ENCODE assay signal across 9 cellular contexts in the genomic region with DNA sequence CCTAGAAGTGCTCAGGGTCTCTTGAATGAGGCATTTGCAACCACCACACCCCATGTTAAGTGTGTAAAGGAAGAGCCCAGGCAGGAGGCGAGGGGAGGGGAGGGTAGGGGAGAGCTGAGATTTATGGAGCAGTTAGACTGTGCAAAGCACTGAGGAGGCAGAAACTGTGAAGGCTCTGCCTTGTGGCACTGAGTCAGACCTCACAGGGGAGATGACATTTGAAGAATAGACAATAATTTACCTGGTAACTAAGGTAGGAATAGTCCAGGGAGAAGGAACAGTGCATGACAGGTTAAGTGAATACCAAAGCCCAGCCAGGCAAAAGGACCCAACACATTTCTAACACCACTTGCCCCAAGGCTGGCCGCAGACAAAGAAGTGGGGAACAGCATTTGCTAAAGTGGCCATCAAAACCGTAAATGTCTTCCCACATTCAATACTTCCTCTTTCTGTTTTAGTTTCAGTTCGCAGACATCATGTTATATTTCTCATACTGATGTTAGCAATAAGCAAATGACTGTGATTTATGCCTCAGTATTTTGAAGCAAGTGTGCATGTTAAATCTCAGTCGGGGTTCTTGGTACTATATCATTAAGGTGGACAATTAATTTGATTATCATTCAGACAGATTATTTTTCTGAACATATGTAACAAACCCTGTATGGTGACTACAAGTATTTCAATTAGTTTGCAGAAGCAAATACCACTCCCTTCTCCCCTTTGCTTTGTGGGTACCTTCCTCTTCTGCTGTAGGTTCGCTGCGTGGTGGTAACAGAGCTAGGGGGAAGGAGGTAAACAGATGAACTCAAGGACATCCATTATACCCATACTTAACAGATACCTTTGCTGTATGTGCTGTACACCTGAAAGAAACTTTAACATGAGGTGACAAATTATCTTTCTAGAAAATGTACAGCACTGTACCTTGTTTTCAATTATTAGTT. TPM values are rescaled to one million over a fixed set of nuclear protein-coding genes. Genes with fewer than 3 reads are reported as not detected.
DNase-seq lines count a peak whose midpoint lies in the region; ATAC-seq and TF ChIP-seq lines count a peak whose summit lies in the region.
"Had no signal": no experiment of that assay in that cellular context is flagged by ENCODE, and none has a peak within 500 bp of the region (broad histone marks: within the 10 kb centered on the region; RNA-seq: fewer than 3 reads in every experiment).

No MANE protein-coding gene starts in this region.

- H3K4me1 ChIP-seq in ACC112 (ENCODE audit: control insufficient read depth, insufficient read depth, low read length, unreplicated experiment), result no peaks in the 10 kb centered on the region

- H3K9me3 Mint-ChIP-seq in activated T-helper 2 cell treated with anti-CD3 and anti-CD28 coated beads, Interferon-gamma antibody, Interleukin-2, Interleukin-4, amounts not matched to agents 10 μg/mL and 5 μg/mL and 100 μg/mL, durations not matched to agents 14 hours and 24 hours and 36 hours, result no peaks in the 10 kb centered on the region

- H3K79me2 ChIP-seq in ACC112 (ENCODE audit: control insufficient read depth, insufficient read depth, low read length, unreplicated experiment), result no peaks in the 10 kb centered on the region

- peaks cover 1% of the 10 kb centered on the region for H3K4me1 Mint-ChIP-seq in activated T-helper 2 cell treated with anti-CD3 and anti-CD28 coated beads, Interferon-gamma antibody, Interleukin-2, Interleukin-4, amounts not matched to agents 10 μg/mL and 5 μg/mL and 100 μg/mL, durations not matched to agents 14 hours and 24 hours and 36 hours (ENCODE audit: low read depth)

- no peak overlapping the region for H3K4me3 Mint-ChIP-seq in activated T-helper 2 cell treated with anti-CD3 and anti-CD28 coated beads, Interferon-gamma antibody, Interleukin-2, Interleukin-4, amounts not matched to agents 10 μg/mL and 5 μg/mL and 100 μg/mL, durations not matched to agents 14 hours and 24 hours and 36 hours (ENCODE audit: low read depth)

- H3K27me3 ChIP-seq in ACC112 (ENCODE audit: insufficient read depth, low read length), result no peaks in the 10 kb centered on the region

- H3K27me3 Mint-ChIP-seq in activated T-helper 2 cell treated with anti-CD3 and anti-CD28 coated beads, Interferon-gamma antibody, Interleukin-2, Interleukin-4, amounts not matched to agents 10 μg/mL and 5 μg/mL and 100 μg/mL, durations not matched to agents 14 hours and 24 hours and 36 hours (ENCODE audit: low read depth), result no peaks in the 10 kb centered on the region

- H3K36me3 Mint-ChIP-seq in activated T-helper 2 cell treated with anti-CD3 and anti-CD28 coated beads, Interferon-gamma antibody, Interleukin-2, Interleukin-4, amounts not matched to agents 10 μg/mL and 5 μg/mL and 100 μg/mL, durations not matched to agents 14 hours and 24 hours and 36 hours (ENCODE audit: low read depth), result no peaks in the 10 kb centered on the region

- no peak overlapping the region for H3K27ac Mint-ChIP-seq in activated T-helper 2 cell treated with anti-CD3 and anti-CD28 coated beads, Interferon-gamma antibody, Interleukin-2, Interleukin-4, amounts not matched to agents 10 μg/mL and 5 μg/mL and 100 μg/mL, durations not matched to agents 14 hours and 24 hours and 36 hours

- no peak overlapping the region for H3K27ac ChIP-seq in ACC112 (ENCODE audit: low read depth, low read length)

- no peak for TF ChIP-seq CTCF in GM10266 (IDR thresholded peaks at IDR 0.05; ENCODE audit: control insufficient read depth, insufficient read depth, low read depth, missing control alignments)

- H3K36me3 ChIP-seq in ACC112 (ENCODE audit: insufficient read depth, low read length), result no peaks in the 10 kb centered on the region

- H3K4me3 ChIP-seq in ACC112 (ENCODE audit: low read depth, low read length), result peak overlapping the region; percentile 54

- H2AFZ ChIP-seq in ACC112 (ENCODE audit: low read length, unreplicated experiment), result peak overlapping the region; percentile 88

- ATAC-seq in GM19035 (IDR thresholded peaks at IDR 0.05; ENCODE audit: unreplicated experiment) (peak; percentile 89), HG02885 (IDR thresholded peaks at IDR 0.05; ENCODE audit: poor library complexity, unreplicated experiment) (peak; percentile 96)
- ATAC-seq: PC-3 had no signal

- DNase-seq in MV-4-11 (lab: John Stamatoyannopoulos, UW) (peak; percentile 78), middle frontal gyrus (ENCODE audit: extremely low spot score, low spot score) (no peak), kidney glomerular epithelial cell (lab: John Stamatoyannopoulos, UW) (no peak), GM10266 (ENCODE audit: extremely low spot score) (no peak)
- no peak for DNase-seq in activated T-helper 2 cell treated with anti-CD3 and anti-CD28 coated beads, Interferon-gamma antibody, Interleukin-2, Interleukin-4, amounts not matched to agents 10 μg/mL and 5 μg/mL and 100 μg/mL, durations not matched to agents 14 hours and 24 hours and 36 hours (ENCODE audit: low spot score)
- DNase-seq: PC-3 had no signal

- intact Hi-C loops in activated T-helper 2 cell treated with anti-CD3 and anti-CD28 coated beads, Interferon-gamma antibody, Interleukin-2, Interleukin-4, amounts not matched to agents 10 μg/mL and 5 μg/mL and 100 μg/mL, durations not matched to agents 14 hours and 24 hours and 36 hours (cut with micrococcal nuclease), result no loop called here

RNA-seq across cellular contexts. Expression of gene CDH20, which starts 27.5 kb away (rescaled TPM):
- total RNA-seq in activated T-helper 2 cell treated with anti-CD3 and anti-CD28 coated beads, Interferon-gamma antibody, Interleukin-2, Interleukin-4, amounts not matched to agents 10 μg/mL and 5 μg/mL and 100 μg/mL, durations not matched to agents 14 hours and 24 hours and 36 hours, result not detected in 2 replicates
- total RNA-seq: PC-3 had no signal
